Comparison of ENCODE assay signal across 8 cellular contexts in genomic region chr16:22232277-22233049, GRCh38. TPM values are rescaled to one million over a fixed set of nuclear protein-coding genes. Genes with fewer than 3 reads are reported as not detected.
DNase-seq lines count a peak whose midpoint lies in the region; ATAC-seq and TF ChIP-seq lines count a peak whose summit lies in the region.

No MANE protein-coding gene starts in this region.

- H3K36me3 ChIP-seq in psoas muscle (ENCODE audit: insufficient read depth in 1 of 2, low read depth in 1 of 2), result peaks cover 2 to 52% of the 10 kb centered on the region in 2 donors
- H3K36me3 ChIP-seq in MG63, result peaks cover 53% of the 10 kb centered on the region

- ATAC-seq in psoas muscle, result peak; percentile 44 to 80 (median 70)

- DNase-seq in EL, result peak; percentile 25
- peak; percentile 77 for DNase-seq in NCI-H2196 treated with DMSO at 0.1 percent for 48 hours (lab: John Stamatoyannopoulos, UW; ENCODE audit: unreplicated experiment)
- DNase-seq in choroid plexus epithelial cell (ENCODE audit: low read depth), result peak; percentile 68
- DNase-seq in psoas muscle, result no peak
- no peak for DNase-seq in NOMO-1 treated with DMSO at 0.1 percent for 48 hours (lab: John Stamatoyannopoulos, UW; ENCODE audit: unreplicated experiment)
- no peak for DNase-seq in pons (ENCODE audit: low spot score)
- no peak for DNase-seq in MG63
- DNase-seq in nucleus accumbens (lab: John Stamatoyannopoulos, UW), result no peak

- no peak for TF ChIP-seq CTCF in choroid plexus epithelial cell (conservative IDR thresholded peaks at IDR 0.05; ENCODE audit: low read depth, low read length)
- no peak for TF ChIP-seq CTCF in psoas muscle (IDR thresholded peaks at IDR 0.05)

- no peaks in the 10 kb centered on the region for H3K27me3 ChIP-seq in psoas muscle (ENCODE audit: insufficient read depth in 3 of 3, low read length in 2 of 3)
- no peaks in the 10 kb centered on the region for H3K27me3 ChIP-seq in MG63

- 56 to 74% (median 62%) methylated on average over 16 of the region's 16 CpGs for WGBS in psoas muscle, 3 donors

- H3K4me3 ChIP-seq in choroid plexus epithelial cell (ENCODE audit: low read depth, low read length) (no peak overlapping the region), psoas muscle (no peak overlapping the region), MG63 (no peak overlapping the region)

- H3K9me3 ChIP-seq in psoas muscle (no peaks in the 10 kb centered on the region), MG63 (no peaks in the 10 kb centered on the region)

- intact Hi-C loops in psoas muscle (cut with DNase I), result no loop called here

- H3K4me1 ChIP-seq in psoas muscle, result no peaks in the 10 kb centered on the region

- H3K27ac ChIP-seq in psoas muscle, result peak overlapping the region; percentile 38

RNA-seq across cellular contexts. Expression of gene EEF2K, which starts 26.4 kb away (rescaled TPM):
- 10 to 100 TPM; 29.4 to 47.0 (median 34.3) TPM for total RNA-seq in psoas muscle
- polyA plus RNA-seq in psoas muscle, result 10 to 100 TPM; 13.0 to 14.5 (median 13.2) TPM
- total RNA-seq in MG63 (2014; rRNA removed; shearing (Covaris generic); ENCODE audit: low replicate concordance), result 11.5 and 27.1 TPM in 2 replicates

Comparison
In these comparisons a context has a peak if more than half of its experiments do, and no peak if none do; other contexts are left out.
1. DNase-seq: peak in EL (single experiment), NCI-H2196 treated with DMSO at 0.1 percent for 48 hours (single experiment) and choroid plexus epithelial cell (single experiment); none in psoas muscle (0 of 2), NOMO-1 treated with DMSO at 0.1 percent for 48 hours (single experiment), pons (single experiment), MG63 (single experiment) and nucleus accumbens (0 of 56).